ENCODE assay signal across 16 cellular contexts in genomic region chr19:13951043-13951442, GRCh38. TPM values are rescaled to one million over a fixed set of nuclear protein-coding genes. Genes with fewer than 3 reads are reported as not detected.
DNase-seq lines count a peak whose midpoint lies in the region; ATAC-seq and TF ChIP-seq lines count a peak whose summit lies in the region.
"Had no signal": no experiment of that assay in that cellular context is flagged by ENCODE, and none has a peak within 500 bp of the region (broad histone marks: within the 10 kb centered on the region; RNA-seq: fewer than 3 reads in every experiment).

No MANE protein-coding gene starts in this region.

- no peaks in the 10 kb centered on the region for H3K27me3 ChIP-seq in naive thymus-derived CD4-positive, alpha-beta T cell (ENCODE audit: control insufficient read depth in 2 of 2, insufficient read depth in 2 of 2, low read length in 2 of 2)
- no peaks in the 10 kb centered on the region for H3K27me3 ChIP-seq in mesenchymal stem cell (ENCODE audit: control insufficient read depth in 1 of 2, insufficient read depth in 1 of 2, low read length in 2 of 2)
- H3K27me3 ChIP-seq in left ventricle myocardium inferior (ENCODE audit: low read depth) = no peaks in the 10 kb centered on the region
- H3K27me3 ChIP-seq: BE2C had no signal

- H3K9me3 ChIP-seq in HEK293 (ENCODE audit: control insufficient read depth, insufficient read depth, low read depth, low read length) (no peaks in the 10 kb centered on the region), mesenchymal stem cell (ENCODE audit: control insufficient read depth, low read length) (no peaks in the 10 kb centered on the region), left ventricle myocardium inferior (replicated peaks) (no peaks in the 10 kb centered on the region)
- no peaks in the 10 kb centered on the region for H3K9me3 ChIP-seq in naive thymus-derived CD4-positive, alpha-beta T cell (ENCODE audit: control insufficient read depth in 2 of 3, low read length in 3 of 3)
- H3K9me3 ChIP-seq: BE2C, Caco-2 had no signal

- no peak overlapping the region for H3K23ac ChIP-seq in mesenchymal stem cell (ENCODE audit: low read length in 2 of 2)

- CTCF ChIA-PET in HEK293 (lab: Yijun Ruan, JAX) (interaction anchor here (0.7 to 0.9 kb wide), 2 partner anchors 98 to 121 kb away, joined by 3 to 4 read pairs; no protein-coding TSS in a partner anchor), RWPE1 (lab: Yijun Ruan, JAX) (no interaction called here)
- CTCF ChIA-PET in naive thymus-derived CD4-positive, alpha-beta T cell (lab: Charles Lee) = interaction anchor here (1.1 to 2.8 kb wide), 2 partner anchors 97 to 109 kb away, joined by 4 to 9 read pairs; no protein-coding TSS in a partner anchor

- H3K9me3 Mint-ChIP-seq in naive thymus-derived CD4-positive, alpha-beta T cell = no peaks in the 10 kb centered on the region
- H3K9me3 Mint-ChIP-seq: CD4-positive, CD25-positive, alpha-beta regulatory T cell had no signal

- DNase-seq in RWPE1 (ENCODE audit: low spot score) (no peak), mesenchymal stem cell (no peak), left ventricle myocardium inferior (no peak), NCI-H345 (lab: John Stamatoyannopoulos, UW) (no peak)
- no peak for DNase-seq in naive thymus-derived CD4-positive, alpha-beta T cell
- DNase-seq: ACHN; BE2C; C1 segment of cervical spinal cord; Caco-2; CD4-positive, CD25-positive, alpha-beta regulatory T cell; GDM1; GOT3 had no signal

- H2AK5ac ChIP-seq in mesenchymal stem cell (ENCODE audit: low read length, severe bottlenecking) = no peak overlapping the region

- TF ChIP-seq CTCF in HEK293 (tag by site-specific recombination; IDR thresholded peaks at IDR 0.05) (no peak), RWPE1 (conservative IDR thresholded peaks at IDR 0.05; ENCODE audit: low read depth) (no peak), left ventricle myocardium inferior (IDR thresholded peaks at IDR 0.05; ENCODE audit: borderline replicate concordance) (no peak)

- H2BK5ac ChIP-seq in mesenchymal stem cell (ENCODE audit: low read depth, low read length, poor library complexity, severe bottlenecking) = no peak overlapping the region

- H3K27ac ChIP-seq in HEK293 (ENCODE audit: extremely low read depth, low read depth, low read length) (no peak overlapping the region), RWPE1 (0 out of 2 replicates have a peak overlapping the region, but pooled peaks have one; percentile 88), mesenchymal stem cell (ENCODE audit: low read length, poor library complexity, severe bottlenecking) (no peak overlapping the region), left ventricle myocardium inferior (replicated peaks) (no peak overlapping the region)
- H3K27ac ChIP-seq in naive thymus-derived CD4-positive, alpha-beta T cell (ENCODE audit: low read depth, low read length) = peak overlapping the region; percentile 90
- H3K27ac ChIP-seq: HL-60 had no signal

- H3K14ac ChIP-seq in mesenchymal stem cell (ENCODE audit: low read length in 2 of 2) = no peak overlapping the region

- H3K4me1 ChIP-seq in HEK293 (ENCODE audit: control insufficient read depth, insufficient read depth, low read length) (no peaks in the 10 kb centered on the region), mesenchymal stem cell (ENCODE audit: control insufficient read depth, insufficient read depth, low read depth, low read length) (peaks cover 16% of the 10 kb centered on the region), left ventricle myocardium inferior (peaks cover 24% of the 10 kb centered on the region)
- peaks cover 13 to 17% of the 10 kb centered on the region in 2 donors for H3K4me1 ChIP-seq in naive thymus-derived CD4-positive, alpha-beta T cell (ENCODE audit: control insufficient read depth in 2 of 2, insufficient read depth in 2 of 2, low read length in 2 of 2)

- H2BK12ac ChIP-seq in mesenchymal stem cell (ENCODE audit: low read length in 2 of 2) = no peak overlapping the region

- no peak overlapping the region for H4K91ac ChIP-seq in mesenchymal stem cell (ENCODE audit: low read length)

- H3K27ac Mint-ChIP-seq in naive thymus-derived CD4-positive, alpha-beta T cell = no peak overlapping the region

- H2BK15ac ChIP-seq in mesenchymal stem cell (ENCODE audit: low read depth, poor library complexity, severe bottlenecking) = no peak overlapping the region

- intact Hi-C loops in naive thymus-derived CD4-positive, alpha-beta T cell (cut with micrococcal nuclease) = loop anchor here (5.0 kb wide), 2 partner anchors 96 to 166 kb away; partner anchors contain the start of gene PRKACA (in 1 of the 2)
- intact Hi-C loops in left ventricle myocardium inferior (cut with micrococcal nuclease) = no loop called here

- peaks cover 5 to 24% (median 19%) of the 10 kb centered on the region in 7 donors for H3K4me1 Mint-ChIP-seq in naive thymus-derived CD4-positive, alpha-beta T cell

- H2AFZ ChIP-seq in mesenchymal stem cell (ENCODE audit: low read depth, low read length) = no peak overlapping the region

- H3K4me3 ChIP-seq in HEK293 (ENCODE audit: low read depth, low read length) (no peak overlapping the region), mesenchymal stem cell (ENCODE audit: insufficient read depth in 1 of 2, low read depth in 1 of 2, low read length in 2 of 2) (no peak overlapping the region), left ventricle myocardium inferior (no peak overlapping the region)
- no peak overlapping the region for H3K4me3 ChIP-seq in naive thymus-derived CD4-positive, alpha-beta T cell (ENCODE audit: low read length)

- peaks cover 19% of the 10 kb centered on the region for H3K79me1 ChIP-seq in mesenchymal stem cell (replicated peaks; ENCODE audit: low read length, poor library complexity, severe bottlenecking)

- H4K8ac ChIP-seq in mesenchymal stem cell (ENCODE audit: low read length) = no peak overlapping the region

- H3K4me3 Mint-ChIP-seq in naive thymus-derived CD4-positive, alpha-beta T cell = peak overlapping the region in 1 of 10 donors; percentile 89

- 80% methylated on average over 1 of the region's 2 CpGs for WGBS in mesenchymal stem cell

- ATAC-seq in naive thymus-derived CD4-positive, alpha-beta T cell = no peak
- ATAC-seq in HG03196 (IDR thresholded peaks at IDR 0.05; ENCODE audit: unreplicated experiment) = no peak

- POLR2A ChIA-PET in HEK293 (lab: Yijun Ruan, JAX) = interaction anchor here (0.7 kb wide), 1 partner anchor 225 kb away, joined by 5 read pairs; no protein-coding TSS in a partner anchor
- POLR2A ChIA-PET in RWPE1 (lab: Yijun Ruan, JAX; ENCODE audit: low non-redundant PET) = no interaction called here
- POLR2A ChIA-PET in naive thymus-derived CD4-positive, alpha-beta T cell (lab: Charles Lee) = interaction anchor here (0.5 to 6.3 kb wide), 7 partner anchors 35 to 475 kb away, joined by 3 to 59 read pairs (median 8); partner anchors contain the start of genes IL27RA and RFX1

- no peak overlapping the region for H3K9ac ChIP-seq in mesenchymal stem cell (ENCODE audit: low read length)

- H3K4me2 ChIP-seq in mesenchymal stem cell (ENCODE audit: low read length, poor library complexity, severe bottlenecking) = no peak overlapping the region

- no peak overlapping the region for H3K4ac ChIP-seq in mesenchymal stem cell (ENCODE audit: low read depth in 1 of 2, low read length in 2 of 2)

- H3K36me3 ChIP-seq in HEK293 (ENCODE audit: control insufficient read depth in 2 of 2, insufficient read depth in 1 of 2, low read length in 2 of 2) (peaks cover 0 to 20% of the 10 kb centered on the region in 2 experiments; a peak in 1 of 3 replicates), mesenchymal stem cell (ENCODE audit: control insufficient read depth in 1 of 2, insufficient read depth in 2 of 2, low read depth in 1 of 2, low read length in 2 of 2) (peaks cover 14 to 20% of the 10 kb centered on the region in 2 experiments), left ventricle myocardium inferior (peaks cover 18% of the 10 kb centered on the region)
- H3K36me3 ChIP-seq in naive thymus-derived CD4-positive, alpha-beta T cell (ENCODE audit: control insufficient read depth in 2 of 3, insufficient read depth in 3 of 3, low read length in 3 of 3) = peaks cover 0 to 22% (median 0%) of the 10 kb centered on the region in 3 experiments

- no peaks in the 10 kb centered on the region for H3K27me3 Mint-ChIP-seq in naive thymus-derived CD4-positive, alpha-beta T cell

- H3K18ac ChIP-seq in mesenchymal stem cell (ENCODE audit: low read depth in 1 of 2, low read length in 2 of 2) = no peak overlapping the region

- no peak overlapping the region for H2BK120ac ChIP-seq in mesenchymal stem cell (ENCODE audit: low read depth, low read length)

- peaks cover 0 to 5% (median 0%) of the 10 kb centered on the region in 5 donors for H3K36me3 Mint-ChIP-seq in naive thymus-derived CD4-positive, alpha-beta T cell
- H3K36me3 Mint-ChIP-seq: CD4-positive, CD25-positive, alpha-beta regulatory T cell had no signal

TF ChIP-seq in HEK293, 187 proteins besides CTCF, POLR2A, EP300 and RAD21:
- no peak for TF ChIP-seq ZNF24 (tag by site-specific recombination; IDR thresholded peaks at IDR 0.05)
- TF ChIP-seq ZNF555 (tag by site-specific recombination; conservative IDR thresholded peaks at IDR 0.05) = no peak
- TF ChIP-seq ZNF121 (tag by site-specific recombination; IDR thresholded peaks at IDR 0.05) = peak; percentile 58; the same call in 1 of the 2 replicates

RNA-seq across cellular contexts. Expression of gene DCAF15, which starts 1.3 kb away (rescaled TPM):
- total RNA-seq in naive thymus-derived CD4-positive, alpha-beta T cell = 10 to 100 TPM; 68.5 to 92.0 (median 87.2) TPM
- polyA plus RNA-seq in naive thymus-derived CD4-positive, alpha-beta T cell = 1 to 10 TPM; 3.7 to 8.8 TPM
- polyA plus RNA-seq in mesenchymal stem cell (2013, experiment 1 of 2) = 14.8 TPM
- polyA plus RNA-seq in mesenchymal stem cell (2013, experiment 2 of 2) = 14.2 TPM
- total RNA-seq in left ventricle myocardium inferior = 17.0 TPM

RNA-seq across cellular contexts. Expression of gene PODNL1, which starts 12.8 kb away (rescaled TPM):
- total RNA-seq in naive thymus-derived CD4-positive, alpha-beta T cell = under 1 TPM in 1 of 5 experiments, not detected in 4; 0.59 TPM
- under 1 TPM in 1 of 2 donors, not detected in 1; 0.33 TPM for polyA plus RNA-seq in naive thymus-derived CD4-positive, alpha-beta T cell
- polyA plus RNA-seq in mesenchymal stem cell (2013, experiment 1 of 2) = 4.7 TPM
- 3.7 TPM for polyA plus RNA-seq in mesenchymal stem cell (2013, experiment 2 of 2)
- total RNA-seq in left ventricle myocardium inferior = 1.9 TPM
- total RNA-seq: Caco-2; CD4-positive, CD25-positive, alpha-beta regulatory T cell; Daoy had no signal

RNA-seq across cellular contexts. Expression of gene CC2D1A, which starts 45.0 kb away (rescaled TPM):
- total RNA-seq in naive thymus-derived CD4-positive, alpha-beta T cell = 10 to 100 TPM; 21.0 to 33.1 (median 29.8) TPM
- polyA plus RNA-seq in naive thymus-derived CD4-positive, alpha-beta T cell = 10 to 100 TPM in 1 of 2 donors, 1 to 10 TPM in 1; 4.1 to 13.3 TPM
- 15.2 TPM for polyA plus RNA-seq in mesenchymal stem cell (2013, experiment 1 of 2)
- polyA plus RNA-seq in mesenchymal stem cell (2013, experiment 2 of 2) = 15.0 TPM
- total RNA-seq in left ventricle myocardium inferior = 20.1 TPM

RNA-seq across cellular contexts. Expression of gene BRME1, which starts 45.1 kb away (rescaled TPM):
- 10 to 100 TPM in 1 of 5 experiments, 1 to 10 TPM in 4; 1.8 to 13.7 (median 2.9) TPM for total RNA-seq in naive thymus-derived CD4-positive, alpha-beta T cell
- polyA plus RNA-seq in naive thymus-derived CD4-positive, alpha-beta T cell = 1 to 10 TPM in 1 of 2 donors, under 1 TPM in 1; 0.56 to 1.6 TPM
- polyA plus RNA-seq in mesenchymal stem cell (2013, experiment 1 of 2) = 0.22 TPM
- 0.22 TPM for polyA plus RNA-seq in mesenchymal stem cell (2013, experiment 2 of 2)
- total RNA-seq in left ventricle myocardium inferior = 0.82 TPM

RNA-seq across cellular contexts. Expression of gene RFX1, which starts 55.1 kb away (rescaled TPM):
- total RNA-seq in naive thymus-derived CD4-positive, alpha-beta T cell = 10 to 100 TPM; 15.7 to 23.5 (median 20.5) TPM
- 1 to 10 TPM; 1.0 TPM for polyA plus RNA-seq in naive thymus-derived CD4-positive, alpha-beta T cell
- polyA plus RNA-seq in mesenchymal stem cell (2013, experiment 1 of 2) = 6.8 TPM
- polyA plus RNA-seq in mesenchymal stem cell (2013, experiment 2 of 2) = 6.4 TPM
- 15.2 TPM for total RNA-seq in left ventricle myocardium inferior

Comparison
In these comparisons a context has a peak if more than half of its experiments do, and no peak if none do; other contexts are left out.
1. H3K27ac ChIP-seq: peak in RWPE1 (single experiment) and naive thymus-derived CD4-positive, alpha-beta T cell (single experiment); none in HEK293 (single experiment), mesenchymal stem cell (single experiment) and left ventricle myocardium inferior (single experiment).